8 cellular contexts compared by ENCODE assay signal in the genomic region with DNA sequence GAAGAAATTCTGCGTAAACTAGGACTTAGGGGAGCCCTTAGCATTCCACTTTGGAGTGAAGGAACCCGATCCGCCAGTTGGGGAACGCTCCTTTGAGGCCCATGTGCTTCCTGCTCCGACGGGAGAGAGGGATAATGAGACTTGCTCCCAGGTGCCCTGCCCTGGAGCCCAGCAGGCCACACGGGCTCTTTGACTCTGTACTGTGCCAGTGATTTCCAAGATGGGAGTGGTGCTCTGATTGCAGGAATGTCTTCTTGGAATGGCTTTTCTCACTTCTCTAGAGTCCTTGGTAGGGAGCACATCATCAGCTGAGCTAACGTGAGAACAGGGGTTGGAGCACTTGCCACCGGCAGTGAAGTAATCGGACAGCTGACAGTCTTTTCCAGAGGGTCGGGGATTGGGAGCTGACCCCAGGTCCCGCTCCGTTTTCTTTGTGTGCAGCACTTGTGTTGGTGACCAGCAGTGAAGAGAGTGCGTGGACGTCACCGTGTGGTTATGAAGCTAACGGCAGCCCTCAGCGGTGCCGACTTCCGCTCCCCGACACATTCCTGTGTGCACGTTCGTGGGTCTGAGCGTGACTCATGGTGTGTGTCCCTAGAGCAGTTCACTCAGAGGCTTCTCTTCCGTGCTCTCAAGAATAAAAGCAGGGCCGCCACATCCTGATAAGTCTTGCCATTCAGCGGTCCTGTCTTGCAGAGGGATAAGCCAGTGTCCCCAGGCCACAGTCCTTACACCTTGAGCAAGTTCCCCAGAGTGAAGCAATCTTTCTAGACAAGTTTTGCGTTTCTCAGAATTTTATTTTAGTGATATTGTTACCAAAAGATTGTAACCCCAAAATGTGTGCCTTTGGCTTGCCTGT. TPM values are rescaled to one million over a fixed set of nuclear protein-coding genes. Genes with fewer than 3 reads are reported as not detected.
DNase-seq lines count a peak whose midpoint lies in the region; ATAC-seq and TF ChIP-seq lines count a peak whose summit lies in the region.

No MANE protein-coding gene starts in this region.

- peaks cover 24 to 47% of the 10 kb centered on the region in 2 donors for H3K36me3 ChIP-seq in duodenal mucosa (ENCODE audit: control insufficient read depth in 1 of 2, insufficient read depth in 2 of 2, low read length in 2 of 2)
- H3K36me3 ChIP-seq in lower lobe of right lung: peaks cover 78% of the 10 kb centered on the region
- peaks cover 25 to 52% (median 41%) of the 10 kb centered on the region in 3 donors for H3K36me3 ChIP-seq in tibial artery

- peak; percentile 96 to 97 for ATAC-seq in lower lobe of right lung
- no peak for ATAC-seq in HG02798 (IDR thresholded peaks at IDR 0.05; ENCODE audit: poor library complexity, unreplicated experiment)

- TF ChIP-seq POLR2A in NB4 (IDR thresholded peaks at IDR 0.05; ENCODE audit: extremely low read depth, insufficient read length): no peak

- H3K9ac ChIP-seq in duodenal mucosa (ENCODE audit: low read depth in 1 of 2, low read length in 2 of 2): no peak overlapping the region

- H3K4me1 ChIP-seq in duodenal mucosa (ENCODE audit: control insufficient read depth in 1 of 2, insufficient read depth in 2 of 2, low read length in 2 of 2): peaks cover 15% of the 10 kb centered on the region in 2 donors
- H3K4me1 ChIP-seq in lower lobe of right lung: peaks cover 18% of the 10 kb centered on the region
- peaks cover 0 to 68% (median 49%) of the 10 kb centered on the region in 4 donors for H3K4me1 ChIP-seq in tibial artery

- H3K9me3 Mint-ChIP-seq in activated T-helper 2 cell treated with anti-CD3 and anti-CD28 coated beads, Interferon-gamma antibody, Interleukin-2, Interleukin-4, amounts not matched to agents 10 μg/mL and 5 μg/mL and 100 μg/mL, durations not matched to agents 14 hours and 24 hours and 36 hours: no peaks in the 10 kb centered on the region

- H3K4me3 ChIP-seq in NB4 (ENCODE audit: low read depth, low read length): no peak overlapping the region
- no peak overlapping the region for H3K4me3 ChIP-seq in duodenal mucosa (ENCODE audit: low read depth in 1 of 2, low read length in 2 of 2)
- H3K4me3 ChIP-seq in lower lobe of right lung: no peak overlapping the region
- H3K4me3 ChIP-seq in tibial artery: no peak overlapping the region

- no peak overlapping the region for H3K4me3 Mint-ChIP-seq in activated T-helper 2 cell treated with anti-CD3 and anti-CD28 coated beads, Interferon-gamma antibody, Interleukin-2, Interleukin-4, amounts not matched to agents 10 μg/mL and 5 μg/mL and 100 μg/mL, durations not matched to agents 14 hours and 24 hours and 36 hours (ENCODE audit: low read depth)

- DNase-seq in NB4 (ENCODE audit: low read depth): peak; percentile 67
- peak; percentile 88 for DNase-seq in lower lobe of right lung
- peak; percentile 91 to 96 for DNase-seq in tibial artery
- no peak for DNase-seq in globus pallidus (ENCODE audit: low spot score)
- no peak for DNase-seq in activated T-helper 2 cell treated with anti-CD3 and anti-CD28 coated beads, Interferon-gamma antibody, Interleukin-2, Interleukin-4, amounts not matched to agents 10 μg/mL and 5 μg/mL and 100 μg/mL, durations not matched to agents 14 hours and 24 hours and 36 hours (ENCODE audit: low spot score)
- DNase-seq in NCI-H2029 (lab: John Stamatoyannopoulos, UW): no peak

- H3K27me3 Mint-ChIP-seq in activated T-helper 2 cell treated with anti-CD3 and anti-CD28 coated beads, Interferon-gamma antibody, Interleukin-2, Interleukin-4, amounts not matched to agents 10 μg/mL and 5 μg/mL and 100 μg/mL, durations not matched to agents 14 hours and 24 hours and 36 hours (ENCODE audit: low read depth): no peaks in the 10 kb centered on the region

- peaks cover 10% of the 10 kb centered on the region for H3K36me3 Mint-ChIP-seq in activated T-helper 2 cell treated with anti-CD3 and anti-CD28 coated beads, Interferon-gamma antibody, Interleukin-2, Interleukin-4, amounts not matched to agents 10 μg/mL and 5 μg/mL and 100 μg/mL, durations not matched to agents 14 hours and 24 hours and 36 hours (ENCODE audit: low read depth)

- TF ChIP-seq CTCF in NB4 (IDR thresholded peaks at IDR 0.05; ENCODE audit: low read depth, low read length): no peak
- peak; percentile 38 for TF ChIP-seq CTCF in lower lobe of right lung (IDR thresholded peaks at IDR 0.05)
- peak; percentile 61 to 69 for TF ChIP-seq CTCF in tibial artery (IDR thresholded peaks at IDR 0.05)

- intact Hi-C loops in lower lobe of right lung (cut with DNase I): loop anchor here (10.0 kb wide), 1 partner anchor 156 kb away; no protein-coding TSS in a partner anchor
- intact Hi-C loops in tibial artery (cut with DNase I; ENCODE audit: low total_unique reads): loop anchor here (1.0 to 2.0 kb wide), 2 partner anchors 90 to 148 kb away; no protein-coding TSS in a partner anchor
- intact Hi-C loops in activated T-helper 2 cell treated with anti-CD3 and anti-CD28 coated beads, Interferon-gamma antibody, Interleukin-2, Interleukin-4, amounts not matched to agents 10 μg/mL and 5 μg/mL and 100 μg/mL, durations not matched to agents 14 hours and 24 hours and 36 hours (cut with micrococcal nuclease): loop anchor here (5.0 kb wide), 1 partner anchor 148 kb away; no protein-coding TSS in a partner anchor

- H3K27ac Mint-ChIP-seq in activated T-helper 2 cell treated with anti-CD3 and anti-CD28 coated beads, Interferon-gamma antibody, Interleukin-2, Interleukin-4, amounts not matched to agents 10 μg/mL and 5 μg/mL and 100 μg/mL, durations not matched to agents 14 hours and 24 hours and 36 hours: no peak overlapping the region

- H3K9me3 ChIP-seq in duodenal mucosa (ENCODE audit: control insufficient read depth in 1 of 2, low read length in 2 of 2) (no peaks in the 10 kb centered on the region), lower lobe of right lung (no peaks in the 10 kb centered on the region), tibial artery (no peaks in the 10 kb centered on the region)

- H3K27me3 ChIP-seq in duodenal mucosa (ENCODE audit: control insufficient read depth in 1 of 2, insufficient read depth in 2 of 2, low read length in 2 of 2) (no peaks in the 10 kb centered on the region), lower lobe of right lung (ENCODE audit: low read depth) (no peaks in the 10 kb centered on the region), tibial artery (no peaks in the 10 kb centered on the region)

- H3K27ac ChIP-seq in duodenal mucosa (ENCODE audit: low read depth, low read length): peak overlapping the region; percentile 11
- peak overlapping the region; percentile 75 for H3K27ac ChIP-seq in lower lobe of right lung
- H3K27ac ChIP-seq in tibial artery: peak overlapping the region; percentile 80

- H3K4me1 Mint-ChIP-seq in activated T-helper 2 cell treated with anti-CD3 and anti-CD28 coated beads, Interferon-gamma antibody, Interleukin-2, Interleukin-4, amounts not matched to agents 10 μg/mL and 5 μg/mL and 100 μg/mL, durations not matched to agents 14 hours and 24 hours and 36 hours (ENCODE audit: low read depth): no peaks in the 10 kb centered on the region

RNA-seq across cellular contexts. Expression of gene ABL1, which starts 25.6 kb away (rescaled TPM):
- 50.2 TPM for total RNA-seq in lower lobe of right lung
- 35.5 and 36.5 TPM in 2 replicates for total RNA-seq in activated T-helper 2 cell treated with anti-CD3 and anti-CD28 coated beads, Interferon-gamma antibody, Interleukin-2, Interleukin-4, amounts not matched to agents 10 μg/mL and 5 μg/mL and 100 μg/mL, durations not matched to agents 14 hours and 24 hours and 36 hours

RNA-seq across cellular contexts. Expression of gene QRFP, which starts 35.9 kb away (rescaled TPM):
- total RNA-seq in lower lobe of right lung: not detected
- not detected in 2 replicates for total RNA-seq in activated T-helper 2 cell treated with anti-CD3 and anti-CD28 coated beads, Interferon-gamma antibody, Interleukin-2, Interleukin-4, amounts not matched to agents 10 μg/mL and 5 μg/mL and 100 μg/mL, durations not matched to agents 14 hours and 24 hours and 36 hours

Comparison
In these comparisons a context has a peak if more than half of its experiments do, and no peak if none do; other contexts are left out.
1. DNase-seq: peak in NB4 (single experiment), lower lobe of right lung (single experiment) and tibial artery (2 of 2); none in globus pallidus (single experiment), activated T-helper 2 cell treated with anti-CD3 and anti-CD28 coated beads, Interferon-gamma antibody, Interleukin-2, Interleukin-4, amounts not matched to agents 10 μg/mL and 5 μg/mL and 100 μg/mL, durations not matched to agents 14 hours and 24 hours and 36 hours (single experiment) and NCI-H2029 (single experiment).
2. H3K27ac ChIP-seq: peak in every context shown above with its lines; median percentile 80 in tibial artery; 75 in lower lobe of right lung; 11 in duodenal mucosa.